In genomic region chr18:76977108-76977621, GRCh38 we compare ENCODE assay signal across 12 cellular contexts.
DNase-seq lines count a peak whose midpoint lies in the region; ATAC-seq and TF ChIP-seq lines count a peak whose summit lies in the region.
"Had no signal": no experiment of that assay in that cellular context is flagged by ENCODE, and none has a peak within 500 bp of the region (broad histone marks: within the 10 kb centered on the region; RNA-seq: fewer than 3 reads in every experiment).

No MANE protein-coding gene starts in this region.

- peaks cover 12% of the 10 kb centered on the region for H3K36me3 Mint-ChIP-seq in chondrocyte (ENCODE audit: low read depth)
- no peaks in the 10 kb centered on the region for H3K36me3 Mint-ChIP-seq in activated naive CD8-positive, alpha-beta T cell treated with anti-CD3 and anti-CD28 coated beads, Interleukin-2, amount 50 U/mL, for 24 hours (ENCODE audit: low read depth)

- no peak for ATAC-seq in activated naive CD8-positive, alpha-beta T cell treated with anti-CD3 and anti-CD28 coated beads, Interleukin-2, amount 50 U/mL, for 24 hours
- ATAC-seq: HCT116, Panc1 had no signal

- H3K4me1 ChIP-seq in mucosa of rectum (ENCODE audit: control insufficient read depth in 2 of 2, insufficient read depth in 2 of 2, low read length in 2 of 2) (peaks cover 20 to 21% of the 10 kb centered on the region in 2 donors), esophagus squamous epithelium (peaks cover 0 to 30% (median 5%) of the 10 kb centered on the region in 3 donors)

- peak overlapping the region; percentile 83 to 94 for H3K27ac ChIP-seq in mucosa of rectum (ENCODE audit: low read depth in 2 of 2, low read length in 2 of 2)
- no peak overlapping the region for H3K27ac ChIP-seq in esophagus squamous epithelium

- H3K9ac ChIP-seq in mucosa of rectum (ENCODE audit: low read depth in 1 of 2, low read length in 2 of 2), result peak overlapping the region; percentile 63 to 80

- no peaks in the 10 kb centered on the region for H3K36me3 ChIP-seq in mucosa of rectum (ENCODE audit: control insufficient read depth in 2 of 2, insufficient read depth in 2 of 2, low read length in 2 of 2)
- H3K36me3 ChIP-seq in esophagus squamous epithelium, result peaks cover 0 to 5% (median 0%) of the 10 kb centered on the region in 3 donors

- no peaks in the 10 kb centered on the region for H3K9me3 Mint-ChIP-seq in chondrocyte (ENCODE audit: low read depth)
- H3K9me3 Mint-ChIP-seq in activated naive CD8-positive, alpha-beta T cell treated with anti-CD3 and anti-CD28 coated beads, Interleukin-2, amount 50 U/mL, for 24 hours, result no peaks in the 10 kb centered on the region
- H3K9me3 Mint-ChIP-seq: activated T-helper 1 cell treated with anti-CD3 and anti-CD28 coated beads, Interleukin-12 subunit alpha, Interleukin-12 subunit beta, Interleukin-2, Interleukin-4 antibody, amounts not matched to agents 30 ng/mL and 10 ng/mL and 1 ng/mL, durations not matched to agents 14 hours and 24 hours and 36 hours; central memory CD8-positive, alpha-beta T cell had no signal

- H3K27me3 Mint-ChIP-seq in chondrocyte (ENCODE audit: low read depth), result no peaks in the 10 kb centered on the region
- no peaks in the 10 kb centered on the region for H3K27me3 Mint-ChIP-seq in activated naive CD8-positive, alpha-beta T cell treated with anti-CD3 and anti-CD28 coated beads, Interleukin-2, amount 50 U/mL, for 24 hours
- H3K27me3 Mint-ChIP-seq: central memory CD8-positive, alpha-beta T cell had no signal

- H3K27me3 ChIP-seq in mucosa of rectum (ENCODE audit: control insufficient read depth in 2 of 2, insufficient read depth in 2 of 2, low read length in 2 of 2) (no peaks in the 10 kb centered on the region), esophagus squamous epithelium (no peaks in the 10 kb centered on the region)

- peak; percentile 47 for DNase-seq in DMS153 (lab: John Stamatoyannopoulos, UW)
- peak; percentile 74 for DNase-seq in NCI-H2171 treated with DMSO at 0.1 percent for 48 hours (lab: John Stamatoyannopoulos, UW)
- peak; percentile 59 for DNase-seq in chondrocyte (ENCODE audit: low spot score)
- DNase-seq in esophagus squamous epithelium (lab: John Stamatoyannopoulos, UW), result no peak
- DNase-seq in GOT3 (lab: John Stamatoyannopoulos, UW), result no peak
- DNase-seq in NCI-H1694 (lab: John Stamatoyannopoulos, UW), result no peak
- DNase-seq in activated naive CD8-positive, alpha-beta T cell treated with anti-CD3 and anti-CD28 coated beads, Interleukin-2, amount 50 U/mL, for 24 hours, result no peak

- TF ChIP-seq POLR2A in esophagus squamous epithelium (IDR thresholded peaks at IDR 0.05), result no peak

- H3K4me3 ChIP-seq in mucosa of rectum (ENCODE audit: low read length in 2 of 2), result peak overlapping the region; percentile 65
- H3K4me3 ChIP-seq in esophagus squamous epithelium, result no peak overlapping the region

- H3K27ac Mint-ChIP-seq in chondrocyte (ENCODE audit: unreplicated experiment), result no peak overlapping the region
- H3K27ac Mint-ChIP-seq in activated naive CD8-positive, alpha-beta T cell treated with anti-CD3 and anti-CD28 coated beads, Interleukin-2, amount 50 U/mL, for 24 hours, result no peak overlapping the region
- H3K27ac Mint-ChIP-seq: activated T-helper 1 cell treated with anti-CD3 and anti-CD28 coated beads, Interleukin-12 subunit alpha, Interleukin-12 subunit beta, Interleukin-2, Interleukin-4 antibody, amounts not matched to agents 30 ng/mL and 10 ng/mL and 1 ng/mL, durations not matched to agents 14 hours and 24 hours and 36 hours had no signal

- H3K4me3 Mint-ChIP-seq in chondrocyte (ENCODE audit: unreplicated experiment), result no peak overlapping the region
- no peak overlapping the region for H3K4me3 Mint-ChIP-seq in activated naive CD8-positive, alpha-beta T cell treated with anti-CD3 and anti-CD28 coated beads, Interleukin-2, amount 50 U/mL, for 24 hours
- H3K4me3 Mint-ChIP-seq: activated T-helper 1 cell treated with anti-CD3 and anti-CD28 coated beads, Interleukin-12 subunit alpha, Interleukin-12 subunit beta, Interleukin-2, Interleukin-4 antibody, amounts not matched to agents 30 ng/mL and 10 ng/mL and 1 ng/mL, durations not matched to agents 14 hours and 24 hours and 36 hours; central memory CD8-positive, alpha-beta T cell had no signal

- 31 to 83% methylated on average over 10 to 11 of the region's 14 CpGs for WGBS in esophagus squamous epithelium, 2 donors

- TF ChIP-seq CTCF in chondrocyte (IDR thresholded peaks at IDR 0.05) (no peak), esophagus squamous epithelium (IDR thresholded peaks at IDR 0.05) (no peak)

- intact Hi-C loops in esophagus squamous epithelium (cut with DNase I), result no loop called here

- H3K4me1 Mint-ChIP-seq in chondrocyte (ENCODE audit: low read depth), result no peaks in the 10 kb centered on the region
- H3K4me1 Mint-ChIP-seq in activated naive CD8-positive, alpha-beta T cell treated with anti-CD3 and anti-CD28 coated beads, Interleukin-2, amount 50 U/mL, for 24 hours, result peaks cover 2% of the 10 kb centered on the region

- H3K9me3 ChIP-seq in mucosa of rectum (ENCODE audit: control insufficient read depth in 2 of 2, low read length in 2 of 2), result no peaks in the 10 kb centered on the region
- H3K9me3 ChIP-seq in esophagus squamous epithelium, result no peaks in the 10 kb centered on the region

Comparison
In these comparisons a context has a peak if more than half of its experiments do, and no peak if none do; other contexts are left out.
1. DNase-seq: peak in DMS153 (single experiment), NCI-H2171 treated with DMSO at 0.1 percent for 48 hours (single experiment) and chondrocyte (single experiment); none in esophagus squamous epithelium (single experiment), GOT3 (single experiment), NCI-H1694 (single experiment) and activated naive CD8-positive, alpha-beta T cell treated with anti-CD3 and anti-CD28 coated beads, Interleukin-2, amount 50 U/mL, for 24 hours (single experiment).
2. H3K27ac ChIP-seq: peak in mucosa of rectum (2 of 2); none in esophagus squamous epithelium (0 of 4).
3. H3K4me3 ChIP-seq: peak in mucosa of rectum (2 of 2); none in esophagus squamous epithelium (0 of 4).